In the genomic region with DNA sequence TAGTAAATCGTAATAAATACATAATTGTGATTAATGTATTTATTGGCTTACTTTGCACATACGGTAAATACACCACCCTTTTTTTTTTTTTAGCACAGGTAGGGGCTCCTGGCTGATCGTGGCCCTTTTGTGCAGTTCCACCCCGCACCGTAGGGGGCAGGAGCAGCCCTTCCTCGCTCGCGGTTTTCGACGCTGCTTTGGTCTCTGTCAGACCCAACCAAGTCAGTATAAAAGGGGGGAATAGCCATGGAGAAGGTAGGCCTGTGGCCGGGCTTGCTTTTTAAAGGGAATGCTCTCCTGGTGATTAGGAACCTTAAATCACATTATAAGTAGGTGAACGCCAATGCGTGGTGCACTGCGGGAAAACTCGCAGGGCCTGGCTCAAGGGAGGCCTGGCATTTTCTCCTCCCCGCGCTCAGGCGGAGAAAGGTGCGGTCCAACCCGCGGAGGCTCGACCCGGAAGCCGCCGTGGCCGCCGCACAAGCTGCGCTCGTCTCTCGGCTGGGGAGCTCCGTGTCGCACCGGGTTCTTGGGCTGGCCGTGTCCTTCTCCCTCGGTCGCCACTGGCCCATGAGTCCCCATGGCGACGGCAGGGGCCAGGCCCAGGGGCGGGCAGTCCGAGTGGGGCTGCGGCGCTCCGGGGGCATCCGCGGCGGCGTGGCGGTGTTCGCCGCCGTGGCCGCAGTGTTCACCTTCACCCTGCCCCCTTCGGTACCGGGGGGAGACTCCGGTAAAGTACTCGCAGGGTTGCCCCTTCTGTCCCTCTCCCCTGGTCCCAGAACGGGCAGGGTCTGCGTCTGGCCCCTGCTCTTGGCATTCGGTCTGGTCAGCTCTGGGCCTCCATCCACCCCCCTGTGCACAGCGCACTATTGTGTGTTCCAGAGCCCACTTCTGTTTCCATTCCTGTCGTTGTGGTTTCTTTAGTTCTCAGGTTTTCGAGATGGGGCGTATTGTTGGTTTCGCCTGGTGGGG, we compare ENCODE assay signal across 1 cellular context.
TF ChIP-seq lines count a peak whose summit lies in the region.

Gene TMEM260 (plus strand): TSS at position 454 of the 972 bp plus-strand sequence. CDS start 117 bp downstream, at position 571.

TF ChIP-seq in K562, 482 proteins besides CTCF, POLR2A, EP300 and RAD21 (continued from another document and continues in another):
- TF ChIP-seq ZBTB11 (CRISPR knock-in tag; IDR thresholded peaks at IDR 0.05): no peak
- TF ChIP-seq, protein P1, sequence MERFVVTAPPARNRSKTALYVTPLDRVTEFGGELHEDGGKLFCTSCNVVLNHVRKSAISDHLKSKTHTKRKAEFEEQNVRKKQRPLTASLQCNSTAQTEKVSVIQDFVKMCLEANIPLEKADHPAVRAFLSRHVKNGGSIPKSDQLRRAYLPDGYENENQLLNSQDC (CRISPR knock-in tag; IDR thresholded peaks at IDR 0.05): 0 out of 2 replicates have a peak, but pooled peaks have one; percentile 6
- TF ChIP-seq ZNF263 (CRISPR knock-in tag; IDR thresholded peaks at IDR 0.05; ENCODE audit: borderline replicate concordance): no peak
- TF ChIP-seq C11orf30 (IDR thresholded peaks at IDR 0.05; ENCODE audit: low read depth): peak; percentile 54
- TF ChIP-seq KDM5B (IDR thresholded peaks at IDR 0.05; ENCODE audit: insufficient replicate concordance, low read depth, low read length): peak; percentile 75
- peak; percentile 74; the same call in 1 of the 2 replicates for TF ChIP-seq POLR2AphosphoS5 (IDR thresholded peaks at IDR 0.05; ENCODE audit: control insufficient read depth, insufficient read depth, low read depth, low read length)
- TF ChIP-seq ILK (tag; IDR thresholded peaks at IDR 0.05; ENCODE audit: borderline replicate concordance, low read depth): no peak
- no peak for TF ChIP-seq ZNF696 (CRISPR knock-in tag; conservative IDR thresholded peaks at IDR 0.05)
- TF ChIP-seq SLC30A9 (CRISPR knock-in tag; IDR thresholded peaks at IDR 0.05): no peak
- peak in 1 of 2 experiments; percentile 99; a peak in 2 of 4 replicates for TF ChIP-seq NONO (IDR thresholded peaks at IDR 0.05; ENCODE audit: low read depth in 2 of 2, low read length in 1 of 2)
- TF ChIP-seq ASH1L (IDR thresholded peaks at IDR 0.05; ENCODE audit: borderline replicate concordance, low read depth, partially characterized antibody): peak; percentile 84
- no peak for TF ChIP-seq RAD51 (IDR thresholded peaks at IDR 0.05; ENCODE audit: borderline replicate concordance, low read depth)
- TF ChIP-seq PTBP1 (IDR thresholded peaks at IDR 0.05; ENCODE audit: low read depth, low read length): no peak
- peak; percentile 82; the same call in 1 of the 2 replicates for TF ChIP-seq ZBTB1 (CRISPR knock-in tag; IDR thresholded peaks at IDR 0.05; ENCODE audit: borderline replicate concordance, low read depth)
- TF ChIP-seq, protein P2, sequence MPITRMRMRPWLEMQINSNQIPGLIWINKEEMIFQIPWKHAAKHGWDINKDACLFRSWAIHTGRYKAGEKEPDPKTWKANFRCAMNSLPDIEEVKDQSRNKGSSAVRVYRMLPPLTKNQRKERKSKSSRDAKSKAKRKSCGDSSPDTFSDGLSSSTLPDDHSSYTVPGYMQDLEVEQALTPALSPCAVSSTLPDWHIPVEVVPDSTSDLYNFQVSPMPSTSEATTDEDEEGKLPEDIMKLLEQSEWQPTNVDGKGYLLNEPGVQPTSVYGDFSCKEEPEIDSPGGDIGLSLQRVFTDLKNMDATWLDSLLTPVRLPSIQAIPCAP (CRISPR knock-in tag; IDR thresholded peaks at IDR 0.05; ENCODE audit: borderline replicate concordance): no peak
- TF ChIP-seq ZSCAN29 (IDR thresholded peaks at IDR 0.05): no peak
- TF ChIP-seq, protein P3, sequence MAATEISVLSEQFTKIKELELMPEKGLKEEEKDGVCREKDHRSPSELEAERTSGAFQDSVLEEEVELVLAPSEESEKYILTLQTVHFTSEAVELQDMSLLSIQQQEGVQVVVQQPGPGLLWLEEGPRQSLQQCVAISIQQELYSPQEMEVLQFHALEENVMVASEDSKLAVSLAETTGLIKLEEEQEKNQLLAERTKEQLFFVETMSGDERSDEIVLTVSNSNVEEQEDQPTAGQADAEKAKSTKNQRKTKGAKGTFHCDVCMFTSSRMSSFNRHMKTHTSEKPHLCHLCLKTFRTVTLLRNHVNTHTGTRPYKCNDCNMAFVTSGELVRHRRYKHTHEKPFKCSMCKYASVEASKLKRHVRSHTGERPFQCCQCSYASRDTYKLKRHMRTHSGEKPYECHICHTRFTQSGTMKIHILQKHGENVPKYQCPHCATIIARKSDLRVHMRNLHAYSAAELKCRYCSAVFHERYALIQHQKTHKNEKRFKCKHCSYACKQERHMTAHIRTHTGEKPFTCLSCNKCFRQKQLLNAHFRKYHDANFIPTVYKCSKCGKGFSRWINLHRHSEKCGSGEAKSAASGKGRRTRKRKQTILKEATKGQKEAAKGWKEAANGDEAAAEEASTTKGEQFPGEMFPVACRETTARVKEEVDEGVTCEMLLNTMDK (IDR thresholded peaks at IDR 0.05; ENCODE audit: borderline replicate concordance, insufficient read depth, low read depth, low read length, poor library complexity, severe bottlenecking): peak; percentile 71
- TF ChIP-seq EP400 (IDR thresholded peaks at IDR 0.05): peak; percentile 74
- TF ChIP-seq ELF2 (CRISPR knock-in tag; IDR thresholded peaks at IDR 0.05): peak; percentile 97
- no peak for TF ChIP-seq PKNOX1 (IDR thresholded peaks at IDR 0.05)
- no peak for TF ChIP-seq HMG20A (CRISPR knock-in tag; conservative IDR thresholded peaks at IDR 0.05)
- TF ChIP-seq BHLHE40 (IDR thresholded peaks at IDR 0.05; ENCODE audit: low read length): peak; percentile 88
- TF ChIP-seq AFF1 (IDR thresholded peaks at IDR 0.05; ENCODE audit: low read depth in 1 of 2, partially characterized antibody in 2 of 2): peak in 1 of 2 experiments; percentile 42
- peak; percentile 70 for TF ChIP-seq PCBP1 (IDR thresholded peaks at IDR 0.05; ENCODE audit: low read depth, low read length, poor library complexity, severe bottlenecking)
- TF ChIP-seq FOXM1 (IDR thresholded peaks at IDR 0.05; ENCODE audit: low read depth): peak; percentile 72
- TF ChIP-seq FOXM1 (CRISPR knock-in tag; IDR thresholded peaks at IDR 0.05; ENCODE audit: low read depth): no peak
- TF ChIP-seq TAF9B (IDR thresholded peaks at IDR 0.05; ENCODE audit: partially characterized antibody): peak; percentile 63
- TF ChIP-seq HDAC1 (IDR thresholded peaks at IDR 0.05): peak in 1 of 2 experiments; percentile 64; a peak in 2 of 4 replicates
- peak; percentile 86 for TF ChIP-seq TCF7L2 (IDR thresholded peaks at IDR 0.05; ENCODE audit: low read depth, low read length)
- TF ChIP-seq ZNF717 (CRISPR knock-in tag; IDR thresholded peaks at IDR 0.05): no peak
- peak; percentile 57; the same call in 1 of the 2 replicates for TF ChIP-seq NR2C1 (IDR thresholded peaks at IDR 0.05)
- no peak for TF ChIP-seq NR2C1 (tag; IDR thresholded peaks at IDR 0.05)
- TF ChIP-seq MED1 (CRISPR knock-in tag; IDR thresholded peaks at IDR 0.05; ENCODE audit: borderline replicate concordance): no peak
- peak; percentile 93 for TF ChIP-seq POLR2G (IDR thresholded peaks at IDR 0.05; ENCODE audit: low read depth, low read length)
- TF ChIP-seq TBP (optimal IDR thresholded peaks at IDR 0.05; ENCODE audit: low read depth, low read length): peak; percentile 83
- TF ChIP-seq CREB3L1 (IDR thresholded peaks at IDR 0.05; ENCODE audit: borderline replicate concordance, low read depth): peak; percentile 40; the same call in 1 of the 2 replicates
- TF ChIP-seq CTBP1 (IDR thresholded peaks at IDR 0.05; ENCODE audit: borderline replicate concordance): peak; percentile 34; the same call in 1 of the 2 replicates
- TF ChIP-seq CREB1 (IDR thresholded peaks at IDR 0.05): no peak; the same call in 1 of the 2 replicates
- TF ChIP-seq CREB1 (CRISPR knock-in tag; IDR thresholded peaks at IDR 0.05): peak; percentile 55; the same call in 1 of the 2 replicates
- peak; percentile 25; the same call in 1 of the 2 replicates for TF ChIP-seq HCFC1 (IDR thresholded peaks at IDR 0.05; ENCODE audit: low read depth, low read length)
- TF ChIP-seq ATF7 (IDR thresholded peaks at IDR 0.05): peak; percentile 99
- TF ChIP-seq, protein P4, sequence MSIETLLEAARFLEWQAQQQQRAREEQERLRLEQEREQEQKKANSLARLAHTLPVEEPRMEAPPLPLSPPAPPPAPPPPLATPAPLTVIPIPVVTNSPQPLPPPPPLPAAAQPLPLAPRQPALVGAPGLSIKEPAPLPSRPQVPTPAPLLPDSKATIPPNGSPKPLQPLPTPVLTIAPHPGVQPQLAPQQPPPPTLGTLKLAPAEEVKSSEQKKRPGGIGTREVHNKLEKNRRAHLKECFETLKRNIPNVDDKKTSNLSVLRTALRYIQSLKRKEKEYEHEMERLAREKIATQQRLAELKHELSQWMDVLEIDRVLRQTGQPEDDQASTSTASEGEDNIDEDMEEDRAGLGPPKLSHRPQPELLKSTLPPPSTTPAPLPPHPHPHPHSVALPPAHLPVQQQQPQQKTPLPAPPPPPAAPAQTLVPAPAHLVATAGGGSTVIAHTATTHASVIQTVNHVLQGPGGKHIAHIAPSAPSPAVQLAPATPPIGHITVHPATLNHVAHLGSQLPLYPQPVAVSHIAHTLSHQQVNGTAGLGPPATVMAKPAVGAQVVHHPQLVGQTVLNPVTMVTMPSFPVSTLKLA (conservative IDR thresholded peaks at IDR 0.05): peak; percentile 48 to 68
- peak; percentile 92 for TF ChIP-seq RBFOX2 (IDR thresholded peaks at IDR 0.05; ENCODE audit: low read depth, low read length)
- peak; percentile 79 for TF ChIP-seq PHF20 (IDR thresholded peaks at IDR 0.05; ENCODE audit: partially characterized antibody)
- TF ChIP-seq JUN (IDR thresholded peaks at IDR 0.05; ENCODE audit: borderline replicate concordance, low read depth, low read length): no peak
- TF ChIP-seq JUN (CRISPR knock-in tag; IDR thresholded peaks at IDR 0.05; ENCODE audit: borderline replicate concordance): no peak
